Comparison of ENCODE assay signal across 11 cellular contexts in the genomic region with DNA sequence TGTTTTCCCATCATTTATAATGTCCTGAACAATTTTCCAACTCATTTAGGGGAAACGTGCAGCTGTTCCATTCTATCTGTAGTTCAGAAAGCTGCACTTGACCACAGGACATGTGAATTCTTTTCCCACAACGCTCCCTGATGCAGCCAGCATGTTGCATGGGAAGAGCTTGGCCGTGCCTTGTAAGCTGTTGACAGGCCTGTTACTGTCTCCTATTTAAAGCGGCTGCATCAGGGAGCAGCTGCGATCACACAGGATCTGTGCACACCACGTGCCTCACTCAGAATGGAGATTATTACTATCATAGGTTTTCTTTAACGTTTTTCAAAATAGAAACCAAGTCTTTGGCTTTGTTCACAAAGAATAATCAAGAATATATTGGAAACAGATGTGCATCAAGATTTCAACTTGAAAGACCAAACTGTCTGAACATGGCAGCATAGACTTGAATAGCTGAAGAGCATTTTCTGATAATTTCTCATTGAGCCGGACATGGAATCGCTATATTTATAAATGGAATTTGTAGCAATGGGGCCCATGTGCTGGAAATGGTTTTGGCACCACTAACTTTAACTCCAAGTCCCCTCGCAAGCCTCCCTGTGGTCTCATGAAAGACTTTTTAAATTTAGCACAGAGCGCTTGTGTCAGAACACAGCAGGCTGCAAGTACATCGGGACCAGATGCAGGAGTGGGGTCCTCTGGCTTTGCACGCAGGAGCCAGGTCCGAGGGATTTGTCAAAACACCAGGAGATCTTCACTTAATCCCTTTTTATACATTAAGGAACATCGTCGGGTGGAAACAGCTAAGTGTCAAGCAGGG. TPM values are rescaled to one million over a fixed set of nuclear protein-coding genes. Genes with fewer than 3 reads are reported as not detected.
A peak's percentile ranks its signal among the peaks of the same experiment; 100 is the strongest.
DNase-seq lines count a peak whose midpoint lies in the region; TF ChIP-seq lines count a peak whose summit lies in the region.
"Had no signal": no experiment of that assay in that cellular context is flagged by ENCODE, and none has a peak within 500 bp of the region (broad histone marks: within the 10 kb centered on the region; RNA-seq: fewer than 3 reads in every experiment).

No MANE protein-coding gene starts in this region.

- no peak overlapping the region for H3K27ac ChIP-seq in esophagus squamous epithelium

- peaks cover 0 to 16% (median 0%) of the 10 kb centered on the region in 3 donors for H3K4me1 ChIP-seq in esophagus squamous epithelium

- CTCF ChIA-PET in HEK293T (lab: Yijun Ruan, JAX) = interaction anchor here (1.5 kb wide), 1 partner anchor 239 kb away, joined by 6 read pairs; no protein-coding TSS in a partner anchor

- peak; percentile 60 for DNase-seq in AG20443 (ENCODE audit: low spot score)
- peak; percentile 88 for DNase-seq in NCI-H82 (lab: John Stamatoyannopoulos, UW)
- DNase-seq in fibroblast of the aortic adventitia (ENCODE audit: low read depth) = peak; percentile 78
- no peak for DNase-seq in esophagus squamous epithelium (lab: John Stamatoyannopoulos, UW)
- no peak for DNase-seq in NCI-H2029 (lab: John Stamatoyannopoulos, UW)
- DNase-seq in RKO (ENCODE audit: low spot score) = no peak
- DNase-seq in HEK293T (ENCODE audit: extremely low spot score) = no peak
- DNase-seq: central memory CD4-positive, alpha-beta T cell; NK-92 treated with Interleukin-12 subunit alpha and Interleukin-12 subunit beta, amount 100 ng/mL, for 24 hours; stimulated activated naive B cell treated with anti-CD40 and anti-IgM and Interleukin-4, amounts not matched to agents 10 μg/mL and 1 μg/mL and 100 μg/mL, for 72 hours had no signal

- H3K36me3 Mint-ChIP-seq in nephron (ENCODE audit: low read depth) = peaks cover 7% of the 10 kb centered on the region

- intact Hi-C loops in esophagus squamous epithelium (cut with DNase I) = loop anchor here (5.0 kb wide), 1 partner anchor 239 kb away; no protein-coding TSS in a partner anchor

- TF ChIP-seq POLR2A in esophagus squamous epithelium (IDR thresholded peaks at IDR 0.05) = no peak

- no peaks in the 10 kb centered on the region for H3K9me3 Mint-ChIP-seq in nephron
- H3K9me3 Mint-ChIP-seq: stimulated activated naive B cell treated with anti-CD40 and anti-IgM and Interleukin-4, amounts not matched to agents 10 μg/mL and 1 μg/mL and 100 μg/mL, for 72 hours had no signal

- H3K4me3 ChIP-seq in fibroblast of the aortic adventitia (ENCODE audit: low read depth, low read length) (no peak overlapping the region), esophagus squamous epithelium (no peak overlapping the region)

- POLR2A ChIA-PET in HEK293T (lab: Yijun Ruan, JAX) = no interaction called here

- no peaks in the 10 kb centered on the region for H3K36me3 ChIP-seq in esophagus squamous epithelium

- 59 to 60% methylated on average over 15 to 16 of the region's 16 CpGs for WGBS in esophagus squamous epithelium, 2 donors

- H3K27ac Mint-ChIP-seq in nephron = peak overlapping the region; percentile 77 to 87 (median 79)

- H3K4me1 Mint-ChIP-seq in nephron = peaks cover 56% of the 10 kb centered on the region

- no peaks in the 10 kb centered on the region for H3K27me3 ChIP-seq in esophagus squamous epithelium

- no peaks in the 10 kb centered on the region for H3K27me3 Mint-ChIP-seq in nephron (ENCODE audit: low read depth)
- H3K27me3 Mint-ChIP-seq: stimulated activated naive B cell treated with anti-CD40 and anti-IgM and Interleukin-4, amounts not matched to agents 10 μg/mL and 1 μg/mL and 100 μg/mL, for 72 hours had no signal

- TF ChIP-seq CTCF in fibroblast of the aortic adventitia (IDR thresholded peaks at IDR 0.05; ENCODE audit: insufficient read depth, low read length) (no peak), nephron (IDR thresholded peaks at IDR 0.05; ENCODE audit: unreplicated experiment in 3 of 3) (no peak), esophagus squamous epithelium (IDR thresholded peaks at IDR 0.05) (no peak)

- H3K9me3 ChIP-seq in esophagus squamous epithelium = no peaks in the 10 kb centered on the region

- H3K4me3 Mint-ChIP-seq in nephron = peak overlapping the region in 2 of 3 experiments; percentile 43 to 67
- H3K4me3 Mint-ChIP-seq: stimulated activated naive B cell treated with anti-CD40 and anti-IgM and Interleukin-4, amounts not matched to agents 10 μg/mL and 1 μg/mL and 100 μg/mL, for 72 hours had no signal

TF ChIP-seq in HEK293T, 16 proteins besides CTCF, POLR2A, EP300 and RAD21:
- no peak for TF ChIP-seq SUZ12 (IDR thresholded peaks at IDR 0.05)
- TF ChIP-seq L3MBTL2 (conservative IDR thresholded peaks at IDR 0.05) = no peak
- no peak for TF ChIP-seq ZNF384 (IDR thresholded peaks at IDR 0.05)
- TF ChIP-seq LEF1 (IDR thresholded peaks at IDR 0.05; ENCODE audit: borderline replicate concordance) = no peak
- TF ChIP-seq FOXA1 (IDR thresholded peaks at IDR 0.05) = no peak
- TF ChIP-seq BHLHE40 (IDR thresholded peaks at IDR 0.05; ENCODE audit: borderline replicate concordance) = no peak
- no peak for TF ChIP-seq ELF4 (IDR thresholded peaks at IDR 0.05)
- TF ChIP-seq HDGF (IDR thresholded peaks at IDR 0.05; ENCODE audit: borderline replicate concordance) = no peak
- TF ChIP-seq FOXK2 (IDR thresholded peaks at IDR 0.05) = no peak
- TF ChIP-seq CTBP1 (IDR thresholded peaks at IDR 0.05; ENCODE audit: borderline replicate concordance) = no peak
- TF ChIP-seq TARDBP (IDR thresholded peaks at IDR 0.05) = no peak

RNA-seq across cellular contexts. Expression of gene MYO18B, which starts 40.8 kb away (rescaled TPM):
- total RNA-seq in fibroblast of the aortic adventitia (ENCODE audit: low replicate concordance) (0.08 TPM in 1 of 2 replicates, not detected in the other), esophagus squamous epithelium (1 to 10 TPM in 1 of 4 donors, under 1 TPM in 3; 0.06 to 2.5 (median 0.17) TPM)

Comparison
In these comparisons a context has a peak if more than half of its experiments do, and no peak if none do; other contexts are left out.
1. DNase-seq: peak in AG20443 (single experiment), NCI-H82 (single experiment) and fibroblast of the aortic adventitia (single experiment); none in esophagus squamous epithelium (single experiment), NCI-H2029 (single experiment), RKO (single experiment) and HEK293T (single experiment).